ENCODE assay signal across 1 cellular context in the genomic region with DNA sequence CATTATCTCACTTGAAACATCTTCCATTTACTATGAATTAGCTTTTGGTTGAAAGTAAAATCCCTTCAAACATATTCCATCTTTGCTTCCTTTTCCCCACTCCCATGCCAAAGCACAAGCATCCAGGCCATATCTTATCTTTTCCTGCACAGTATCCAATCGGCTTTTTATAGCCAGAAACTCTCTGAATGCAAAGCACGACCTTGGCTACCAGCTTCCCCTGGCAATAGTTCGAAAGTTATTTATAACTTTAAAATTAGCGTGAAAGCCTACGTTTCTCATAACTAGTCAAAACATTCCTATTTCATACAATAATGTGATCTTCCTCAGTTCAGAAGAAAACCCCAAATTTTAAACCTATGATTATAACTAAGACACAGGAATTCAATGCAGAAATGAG.
TF ChIP-seq lines count a peak whose summit lies in the region.

No MANE protein-coding gene starts in this region.

TF ChIP-seq in GM23338, 12 proteins besides CTCF, POLR2A, EP300 and RAD21 (continued from another document):
- TF ChIP-seq, protein P1, sequence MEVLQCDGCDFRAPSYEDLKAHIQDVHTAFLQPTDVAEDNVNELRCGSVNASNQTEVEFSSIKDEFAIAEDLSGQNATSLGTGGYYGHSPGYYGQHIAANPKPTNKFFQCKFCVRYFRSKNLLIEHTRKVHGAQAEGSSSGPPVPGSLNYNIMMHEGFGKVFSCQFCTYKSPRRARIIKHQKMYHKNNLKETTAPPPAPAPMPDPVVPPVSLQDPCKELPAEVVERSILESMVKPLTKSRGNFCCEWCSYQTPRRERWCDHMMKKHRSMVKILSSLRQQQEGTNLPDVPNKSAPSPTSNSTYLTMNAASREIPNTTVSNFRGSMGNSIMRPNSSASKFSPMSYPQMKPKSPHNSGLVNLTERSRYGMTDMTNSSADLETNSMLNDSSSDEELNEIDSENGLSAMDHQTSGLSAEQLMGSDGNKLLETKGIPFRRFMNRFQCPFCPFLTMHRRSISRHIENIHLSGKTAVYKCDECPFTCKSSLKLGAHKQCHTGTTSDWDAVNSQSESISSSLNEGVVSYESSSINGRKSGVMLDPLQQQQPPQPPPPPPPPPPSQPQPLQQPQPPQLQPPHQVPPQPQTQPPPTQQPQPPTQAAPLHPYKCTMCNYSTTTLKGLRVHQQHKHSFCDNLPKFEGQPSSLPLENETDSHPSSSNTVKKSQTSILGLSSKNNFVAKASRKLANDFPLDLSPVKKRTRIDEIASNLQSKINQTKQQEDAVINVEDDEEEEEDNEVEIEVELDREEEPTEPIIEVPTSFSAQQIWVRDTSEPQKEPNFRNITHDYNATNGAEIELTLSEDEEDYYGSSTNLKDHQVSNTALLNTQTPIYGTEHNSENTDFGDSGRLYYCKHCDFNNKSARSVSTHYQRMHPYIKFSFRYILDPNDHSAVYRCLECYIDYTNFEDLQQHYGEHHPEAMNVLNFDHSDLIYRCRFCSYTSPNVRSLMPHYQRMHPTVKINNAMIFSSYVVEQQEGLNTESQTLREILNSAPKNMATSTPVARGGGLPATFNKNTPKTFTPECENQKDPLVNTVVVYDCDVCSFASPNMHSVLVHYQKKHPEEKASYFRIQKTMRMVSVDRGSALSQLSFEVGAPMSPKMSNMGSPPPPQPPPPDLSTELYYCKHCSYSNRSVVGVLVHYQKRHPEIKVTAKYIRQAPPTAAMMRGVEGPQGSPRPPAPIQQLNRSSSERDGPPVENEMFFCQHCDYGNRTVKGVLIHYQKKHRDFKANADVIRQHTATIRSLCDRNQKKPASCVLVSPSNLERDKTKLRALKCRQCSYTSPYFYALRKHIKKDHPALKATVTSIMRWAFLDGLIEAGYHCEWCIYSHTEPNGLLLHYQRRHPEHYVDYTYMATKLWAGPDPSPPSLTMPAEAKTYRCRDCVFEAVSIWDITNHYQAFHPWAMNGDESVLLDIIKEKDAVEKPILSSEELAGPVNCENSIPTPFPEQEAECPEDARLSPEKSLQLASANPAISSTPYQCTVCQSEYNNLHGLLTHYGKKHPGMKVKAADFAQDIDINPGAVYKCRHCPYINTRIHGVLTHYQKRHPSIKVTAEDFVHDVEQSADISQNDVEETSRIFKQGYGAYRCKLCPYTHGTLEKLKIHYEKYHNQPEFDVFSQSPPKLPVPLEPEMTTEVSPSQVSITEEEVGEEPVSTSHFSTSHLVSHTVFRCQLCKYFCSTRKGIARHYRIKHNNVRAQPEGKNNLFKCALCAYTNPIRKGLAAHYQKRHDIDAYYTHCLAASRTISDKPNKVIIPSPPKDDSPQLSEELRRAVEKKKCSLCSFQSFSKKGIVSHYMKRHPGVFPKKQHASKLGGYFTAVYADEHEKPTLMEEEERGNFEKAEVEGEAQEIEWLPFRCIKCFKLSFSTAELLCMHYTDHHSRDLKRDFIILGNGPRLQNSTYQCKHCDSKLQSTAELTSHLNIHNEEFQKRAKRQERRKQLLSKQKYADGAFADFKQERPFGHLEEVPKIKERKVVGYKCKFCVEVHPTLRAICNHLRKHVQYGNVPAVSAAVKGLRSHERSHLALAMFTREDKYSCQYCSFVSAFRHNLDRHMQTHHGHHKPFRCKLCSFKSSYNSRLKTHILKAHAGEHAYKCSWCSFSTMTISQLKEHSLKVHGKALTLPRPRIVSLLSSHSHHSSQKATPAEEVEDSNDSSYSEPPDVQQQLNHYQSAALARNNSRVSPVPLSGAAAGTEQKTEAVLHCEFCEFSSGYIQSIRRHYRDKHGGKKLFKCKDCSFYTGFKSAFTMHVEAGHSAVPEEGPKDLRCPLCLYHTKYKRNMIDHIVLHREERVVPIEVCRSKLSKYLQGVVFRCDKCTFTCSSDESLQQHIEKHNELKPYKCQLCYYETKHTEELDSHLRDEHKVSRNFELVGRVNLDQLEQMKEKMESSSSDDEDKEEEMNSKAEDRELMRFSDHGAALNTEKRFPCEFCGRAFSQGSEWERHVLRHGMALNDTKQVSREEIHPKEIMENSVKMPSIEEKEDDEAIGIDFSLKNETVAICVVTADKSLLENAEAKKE (CRISPR knock-in tag; IDR thresholded peaks at IDR 0.05) = no peak
- TF ChIP-seq JUNB (IDR thresholded peaks at IDR 0.05; ENCODE audit: unreplicated experiment) (no peak), EZH2phosphoT487 (IDR thresholded peaks at IDR 0.05; ENCODE audit: unreplicated experiment) (no peak), NANOG (IDR thresholded peaks at IDR 0.05; ENCODE audit: borderline replicate concordance) (no peak), STAT1 (IDR thresholded peaks at IDR 0.05; ENCODE audit: unreplicated experiment) (no peak), ZNF331 (CRISPR knock-in tag; IDR thresholded peaks at IDR 0.05; ENCODE audit: low read depth) (no peak), EZH2 (IDR thresholded peaks at IDR 0.05; ENCODE audit: low read depth, unreplicated experiment) (no peak), ZNF114 (CRISPR knock-in tag; IDR thresholded peaks at IDR 0.05) (no peak), ETS1 (IDR thresholded peaks at IDR 0.05) (no peak)
- TF ChIP-seq, protein P2, sequence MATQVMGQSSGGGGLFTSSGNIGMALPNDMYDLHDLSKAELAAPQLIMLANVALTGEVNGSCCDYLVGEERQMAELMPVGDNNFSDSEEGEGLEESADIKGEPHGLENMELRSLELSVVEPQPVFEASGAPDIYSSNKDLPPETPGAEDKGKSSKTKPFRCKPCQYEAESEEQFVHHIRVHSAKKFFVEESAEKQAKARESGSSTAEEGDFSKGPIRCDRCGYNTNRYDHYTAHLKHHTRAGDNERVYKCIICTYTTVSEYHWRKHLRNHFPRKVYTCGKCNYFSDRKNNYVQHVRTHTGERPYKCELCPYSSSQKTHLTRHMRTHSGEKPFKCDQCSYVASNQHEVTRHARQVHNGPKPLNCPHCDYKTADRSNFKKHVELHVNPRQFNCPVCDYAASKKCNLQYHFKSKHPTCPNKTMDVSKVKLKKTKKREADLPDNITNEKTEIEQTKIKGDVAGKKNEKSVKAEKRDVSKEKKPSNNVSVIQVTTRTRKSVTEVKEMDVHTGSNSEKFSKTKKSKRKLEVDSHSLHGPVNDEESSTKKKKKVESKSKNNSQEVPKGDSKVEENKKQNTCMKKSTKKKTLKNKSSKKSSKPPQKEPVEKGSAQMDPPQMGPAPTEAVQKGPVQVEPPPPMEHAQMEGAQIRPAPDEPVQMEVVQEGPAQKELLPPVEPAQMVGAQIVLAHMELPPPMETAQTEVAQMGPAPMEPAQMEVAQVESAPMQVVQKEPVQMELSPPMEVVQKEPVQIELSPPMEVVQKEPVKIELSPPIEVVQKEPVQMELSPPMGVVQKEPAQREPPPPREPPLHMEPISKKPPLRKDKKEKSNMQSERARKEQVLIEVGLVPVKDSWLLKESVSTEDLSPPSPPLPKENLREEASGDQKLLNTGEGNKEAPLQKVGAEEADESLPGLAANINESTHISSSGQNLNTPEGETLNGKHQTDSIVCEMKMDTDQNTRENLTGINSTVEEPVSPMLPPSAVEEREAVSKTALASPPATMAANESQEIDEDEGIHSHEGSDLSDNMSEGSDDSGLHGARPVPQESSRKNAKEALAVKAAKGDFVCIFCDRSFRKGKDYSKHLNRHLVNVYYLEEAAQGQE (IDR thresholded peaks at IDR 0.05; ENCODE audit: unreplicated experiment) = no peak
